Comparison of ENCODE assay signal across 17 cellular contexts in the genomic region with DNA sequence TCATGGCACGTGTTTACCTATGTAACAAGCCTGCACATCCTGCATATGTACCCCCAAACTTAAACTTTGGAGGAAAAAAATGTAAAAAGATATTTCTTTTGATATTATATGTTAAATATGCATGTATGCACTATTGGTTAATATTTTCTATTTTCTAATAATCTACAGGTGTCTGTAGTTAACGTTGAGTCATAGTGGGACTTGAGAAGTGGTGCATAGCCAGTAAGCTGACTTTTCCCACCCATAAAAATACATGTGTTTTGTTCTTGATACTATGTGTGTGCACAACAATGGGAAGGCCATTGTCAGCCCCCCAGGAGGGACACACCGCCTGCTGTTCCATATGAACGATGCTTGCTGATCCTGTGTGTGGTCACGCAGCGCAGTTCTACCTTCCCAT. TPM values are rescaled to one million over a fixed set of nuclear protein-coding genes. Genes with fewer than 3 reads are reported as not detected.
DNase-seq lines count a peak whose midpoint lies in the region; ATAC-seq, FAIRE-seq and TF ChIP-seq lines count a peak whose summit lies in the region.
"Had no signal": no experiment of that assay in that cellular context is flagged by ENCODE, and none has a peak within 500 bp of the region (broad histone marks: within the 10 kb centered on the region; RNA-seq: fewer than 3 reads in every experiment).

No MANE protein-coding gene starts in this region.

- POLR2A ChIA-PET in CD8-positive, alpha-beta T cell (lab: Charles Lee): no interaction called here
- POLR2A ChIA-PET in WTC11 (lab: Charles Lee) (no interaction called here), OCI-LY7 (lab: Charles Lee) (no interaction called here)

- H3K4me2 ChIP-seq in OCI-LY7 (ENCODE audit: low read length): no peak overlapping the region
- H3K4me2 ChIP-seq: BLaER1 treated with 17β-estradiol and CSF1 and Interleukin-3, amounts not matched to agents 10 nM and 100 nM had no signal

- no peaks in the 10 kb centered on the region for H3K4me1 ChIP-seq in CD8-positive, alpha-beta T cell (ENCODE audit: insufficient read depth, low read length)
- no peaks in the 10 kb centered on the region for H3K4me1 ChIP-seq in OCI-LY7 (ENCODE audit: insufficient read depth, low read length, poor library complexity, severe bottlenecking)
- H3K4me1 ChIP-seq: BLaER1 treated with 17β-estradiol and CSF1 and Interleukin-3, amounts not matched to agents 10 nM and 100 nM; Caco-2 had no signal

- no peaks in the 10 kb centered on the region for H3K27me3 ChIP-seq in CD8-positive, alpha-beta T cell (ENCODE audit: insufficient read depth, low read length)
- H3K27me3 ChIP-seq: BLaER1 treated with 17β-estradiol and CSF1 and Interleukin-3, amounts not matched to agents 10 nM and 100 nM had no signal

- no peak for DNase-seq in CD8-positive, alpha-beta T cell
- no peak for DNase-seq in WTC11 (ENCODE audit: low spot score)
- DNase-seq in osteocyte (ENCODE audit: extremely low spot score, unreplicated experiment): peak; percentile 51
- DNase-seq in GM12892 (ENCODE audit: insufficient read length): no peak
- DNase-seq in OCI-LY7 (ENCODE audit: low spot score): no peak
- DNase-seq: Caco-2, GOT3, H9, KBM-7 had no signal

- no peak overlapping the region for H2AFZ ChIP-seq in OCI-LY7 (ENCODE audit: low read length)

- intact Hi-C loops in CD8-positive, alpha-beta T cell (cut with DNase I, micrococcal nuclease): no loop called here
- intact Hi-C loops in OCI-LY7 (cut with micrococcal nuclease; ENCODE audit: unreplicated experiment): no loop called here

- H3K79me2 ChIP-seq in OCI-LY7 (ENCODE audit: insufficient read depth, low read depth, low read length): no peaks in the 10 kb centered on the region

- FAIRE-seq in GM12892 (lab: Jason Lieb, UNC): no peak
- FAIRE-seq: D721Med, G401.6, GM19239, HepG2 had no signal

- no peaks in the 10 kb centered on the region for H3K9me2 ChIP-seq in OCI-LY7 (ENCODE audit: insufficient read depth, low read length)

- BruUV-seq in OCI-LY7 (replicated peaks; lab: Mats Ljungman, UMichigan): no TSS peak

- H3K4me1 Mint-ChIP-seq in CD8-positive, alpha-beta T cell (ENCODE audit: low read depth): no peaks in the 10 kb centered on the region
- H3K4me1 Mint-ChIP-seq in WTC11 (peaks cover 3% of the 10 kb centered on the region; the same call in 1 of the 2 replicates), osteocyte (ENCODE audit: unreplicated experiment) (no peaks in the 10 kb centered on the region)
- H3K4me1 Mint-ChIP-seq: B cell, IgD-negative memory B cell had no signal

- H3K9me3 ChIP-seq in CD8-positive, alpha-beta T cell (ENCODE audit: low read length): no peaks in the 10 kb centered on the region
- H3K9me3 ChIP-seq in OCI-LY7 (ENCODE audit: low read length): peaks cover 7% of the 10 kb centered on the region; the same call in 1 of the 2 replicates

- no peak overlapping the region for H3K27ac ChIP-seq in CD8-positive, alpha-beta T cell (ENCODE audit: low read depth, low read length)
- H3K27ac ChIP-seq in OCI-LY7 (ENCODE audit: low read depth, low read length, poor library complexity, severe bottlenecking): no peak overlapping the region
- H3K27ac ChIP-seq: BLaER1 treated with 17β-estradiol and CSF1 and Interleukin-3, amounts not matched to agents 10 nM and 100 nM had no signal

- H3K4me3 ChIP-seq in CD8-positive, alpha-beta T cell (ENCODE audit: low read depth, low read length): no peak overlapping the region
- no peak overlapping the region for H3K4me3 ChIP-seq in OCI-LY7 (ENCODE audit: low read depth, low read length, poor library complexity, severe bottlenecking)
- H3K4me3 ChIP-seq: BLaER1 treated with 17β-estradiol and CSF1 and Interleukin-3, amounts not matched to agents 10 nM and 100 nM had no signal

- H3K9me3 Mint-ChIP-seq in CD8-positive, alpha-beta T cell: peaks cover 15% of the 10 kb centered on the region
- H3K9me3 Mint-ChIP-seq in WTC11 (peaks cover 47% of the 10 kb centered on the region), osteocyte (ENCODE audit: unreplicated experiment) (peaks cover 33% of the 10 kb centered on the region)

- TF ChIP-seq POLR2A in GM12892 (IDR thresholded peaks at IDR 0.05; ENCODE audit: low read depth, low read length): no peak

- peaks cover 21% of the 10 kb centered on the region for H3K36me3 ChIP-seq in CD8-positive, alpha-beta T cell (ENCODE audit: insufficient read depth, low read length)
- peaks cover 42% of the 10 kb centered on the region for H3K36me3 ChIP-seq in OCI-LY7 (ENCODE audit: insufficient read depth, low read length)

- CTCF ChIA-PET in CD8-positive, alpha-beta T cell (lab: Charles Lee): no interaction called here
- CTCF ChIA-PET in WTC11 (lab: Charles Lee) (no interaction called here), OCI-LY7 (lab: Charles Lee; ENCODE audit: unreplicated experiment) (no interaction called here)

- TF ChIP-seq CTCF in CD8-positive, alpha-beta T cell (IDR thresholded peaks at IDR 0.05): no peak
- TF ChIP-seq CTCF in WTC11 (IDR thresholded peaks at IDR 0.05) (no peak), osteocyte (IDR thresholded peaks at IDR 0.05) (no peak), OCI-LY7 (conservative IDR thresholded peaks at IDR 0.05; ENCODE audit: low read length) (no peak)

- H3K27ac Mint-ChIP-seq in CD8-positive, alpha-beta T cell: peak overlapping the region; percentile 57
- H3K27ac Mint-ChIP-seq in WTC11 (no peak overlapping the region), osteocyte (ENCODE audit: unreplicated experiment) (no peak overlapping the region)
- H3K27ac Mint-ChIP-seq: B cell, IgD-negative memory B cell had no signal

- no peaks in the 10 kb centered on the region for H4K20me1 ChIP-seq in OCI-LY7 (ENCODE audit: insufficient read depth, low read length)

- no peak for ATAC-seq in CD8-positive, alpha-beta T cell
- peak; percentile 61 for ATAC-seq in GM19468 (IDR thresholded peaks at IDR 0.05; ENCODE audit: extremely low read depth, unreplicated experiment)
- 0 out of 2 replicates have a peak, but pooled peaks have one; percentile 22 for ATAC-seq in WTC11
- ATAC-seq: HepG2 had no signal

- H3K4me3 Mint-ChIP-seq in CD8-positive, alpha-beta T cell: no peak overlapping the region
- H3K4me3 Mint-ChIP-seq in WTC11 (no peak overlapping the region), osteocyte (ENCODE audit: unreplicated experiment) (no peak overlapping the region)
- H3K4me3 Mint-ChIP-seq: B cell, H9, IgD-negative memory B cell had no signal

- peaks cover 80% of the 10 kb centered on the region for H3K36me3 Mint-ChIP-seq in CD8-positive, alpha-beta T cell
- peaks cover 42% of the 10 kb centered on the region for H3K36me3 Mint-ChIP-seq in WTC11
- peaks cover 44% of the 10 kb centered on the region for H3K36me3 Mint-ChIP-seq in osteocyte (ENCODE audit: unreplicated experiment)

- H3K27me3 Mint-ChIP-seq in CD8-positive, alpha-beta T cell (ENCODE audit: low read depth): no peaks in the 10 kb centered on the region
- no peaks in the 10 kb centered on the region; the same call in 1 of the 2 replicates for H3K27me3 Mint-ChIP-seq in WTC11 (ENCODE audit: low read depth)
- no peaks in the 10 kb centered on the region for H3K27me3 Mint-ChIP-seq in osteocyte (ENCODE audit: unreplicated experiment)
- H3K27me3 Mint-ChIP-seq: B cell, IgD-negative memory B cell had no signal

TF ChIP-seq in WTC11, 78 proteins besides CTCF, POLR2A, EP300 and RAD21:
- no peak for TF ChIP-seq ATF1 (CRISPR knock-in tag; IDR thresholded peaks at IDR 0.05)

RNA-seq across cellular contexts. Expression of gene FAM120B, which starts 49.1 kb away (rescaled TPM):
- 10 to 100 TPM; 24.0 to 25.3 TPM for total RNA-seq in CD8-positive, alpha-beta T cell
- total RNA-seq in WTC11 (2021) (15.2 to 16.8 TPM (median 15.2 TPM) in 3 replicates), osteocyte (34.0 and 36.9 TPM in 2 replicates), OCI-LY7 (2022) (32.9 and 34.8 TPM in 2 replicates)
- polyA plus RNA-seq in GM12892 (2012; ENCODE audit: missing spikeins): 13.7 TPM
- 12.8 and 15.2 TPM in 2 replicates for total RNA-seq in OCI-LY7 (2014; rRNA removed; shearing (Covaris generic))
